Comparison of ENCODE assay signal across 1 cellular context in the genomic region with DNA sequence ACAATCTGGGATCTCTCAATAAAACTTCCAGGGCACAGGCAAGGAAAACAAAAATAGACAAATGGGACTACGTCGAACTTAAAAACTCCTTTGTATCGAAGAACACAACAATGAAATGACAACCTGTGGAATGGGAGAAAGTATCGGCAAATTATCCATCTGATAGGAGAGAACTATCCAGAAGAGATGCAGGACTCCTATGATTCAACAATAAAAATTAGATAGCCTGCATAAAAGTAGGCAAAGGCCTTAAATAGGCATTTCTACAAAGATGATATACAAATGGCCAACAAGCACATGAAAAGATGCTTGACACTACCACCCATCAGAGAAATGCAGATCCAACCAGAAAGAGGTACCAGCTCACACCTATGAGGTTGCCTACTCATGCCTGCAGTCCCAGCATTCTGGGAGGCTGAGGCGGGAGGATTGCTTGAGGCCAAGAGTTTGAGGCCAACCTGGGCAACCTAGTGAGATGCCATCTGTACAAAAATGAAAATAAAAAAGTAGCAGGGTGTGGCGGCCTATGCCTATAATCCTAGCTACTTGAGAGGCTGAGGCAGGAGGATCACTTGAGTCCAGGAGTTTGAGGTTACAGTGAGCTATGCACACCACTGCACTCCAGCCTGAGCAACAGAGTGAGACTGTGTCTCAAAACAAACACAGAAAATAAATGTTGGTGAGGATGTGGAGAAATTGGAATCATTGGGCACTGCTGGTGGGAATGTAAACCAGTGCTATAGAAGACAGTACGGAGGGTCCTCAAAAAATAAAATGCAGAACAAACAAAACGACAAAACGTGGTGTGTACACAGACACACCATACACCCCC.
TF ChIP-seq lines count a peak whose summit lies in the region.

No MANE protein-coding gene starts in this region.

TF ChIP-seq in HCT116, 20 proteins besides CTCF, POLR2A, EP300 and RAD21 (continued from another document):
- TF ChIP-seq, protein P1, sequence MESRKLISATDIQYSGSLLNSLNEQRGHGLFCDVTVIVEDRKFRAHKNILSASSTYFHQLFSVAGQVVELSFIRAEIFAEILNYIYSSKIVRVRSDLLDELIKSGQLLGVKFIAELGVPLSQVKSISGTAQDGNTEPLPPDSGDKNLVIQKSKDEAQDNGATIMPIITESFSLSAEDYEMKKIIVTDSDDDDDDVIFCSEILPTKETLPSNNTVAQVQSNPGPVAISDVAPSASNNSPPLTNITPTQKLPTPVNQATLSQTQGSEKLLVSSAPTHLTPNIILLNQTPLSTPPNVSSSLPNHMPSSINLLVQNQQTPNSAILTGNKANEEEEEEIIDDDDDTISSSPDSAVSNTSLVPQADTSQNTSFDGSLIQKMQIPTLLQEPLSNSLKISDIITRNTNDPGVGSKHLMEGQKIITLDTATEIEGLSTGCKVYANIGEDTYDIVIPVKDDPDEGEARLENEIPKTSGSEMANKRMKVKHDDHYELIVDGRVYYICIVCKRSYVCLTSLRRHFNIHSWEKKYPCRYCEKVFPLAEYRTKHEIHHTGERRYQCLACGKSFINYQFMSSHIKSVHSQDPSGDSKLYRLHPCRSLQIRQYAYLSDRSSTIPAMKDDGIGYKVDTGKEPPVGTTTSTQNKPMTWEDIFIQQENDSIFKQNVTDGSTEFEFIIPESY (IDR thresholded peaks at IDR 0.05; ENCODE audit: extremely low read depth, insufficient replicate concordance, low read length): no peak
- TF ChIP-seq ZFX (IDR thresholded peaks at IDR 0.05) (no peak), YY1 (IDR thresholded peaks at IDR 0.05; ENCODE audit: extremely low read depth, insufficient replicate concordance, low read depth, low read length) (no peak), CBX3 (IDR thresholded peaks at IDR 0.05; ENCODE audit: low read depth) (no peak), SRF (IDR thresholded peaks at IDR 0.05; ENCODE audit: low read depth) (no peak), EZH2phosphoT487 (IDR thresholded peaks at IDR 0.05; ENCODE audit: borderline replicate concordance) (no peak), EGR1 (IDR thresholded peaks at IDR 0.05; ENCODE audit: low read depth) (no peak), TCF7L2 (IDR thresholded peaks at IDR 0.05; ENCODE audit: borderline replicate concordance, extremely low read depth, insufficient read depth, insufficient read length) (no peak)
- TF ChIP-seq, protein P2, sequence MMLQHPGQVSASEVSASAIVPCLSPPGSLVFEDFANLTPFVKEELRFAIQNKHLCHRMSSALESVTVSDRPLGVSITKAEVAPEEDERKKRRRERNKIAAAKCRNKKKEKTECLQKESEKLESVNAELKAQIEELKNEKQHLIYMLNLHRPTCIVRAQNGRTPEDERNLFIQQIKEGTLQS (IDR thresholded peaks at IDR 0.05): no peak
- TF ChIP-seq, protein P3, sequence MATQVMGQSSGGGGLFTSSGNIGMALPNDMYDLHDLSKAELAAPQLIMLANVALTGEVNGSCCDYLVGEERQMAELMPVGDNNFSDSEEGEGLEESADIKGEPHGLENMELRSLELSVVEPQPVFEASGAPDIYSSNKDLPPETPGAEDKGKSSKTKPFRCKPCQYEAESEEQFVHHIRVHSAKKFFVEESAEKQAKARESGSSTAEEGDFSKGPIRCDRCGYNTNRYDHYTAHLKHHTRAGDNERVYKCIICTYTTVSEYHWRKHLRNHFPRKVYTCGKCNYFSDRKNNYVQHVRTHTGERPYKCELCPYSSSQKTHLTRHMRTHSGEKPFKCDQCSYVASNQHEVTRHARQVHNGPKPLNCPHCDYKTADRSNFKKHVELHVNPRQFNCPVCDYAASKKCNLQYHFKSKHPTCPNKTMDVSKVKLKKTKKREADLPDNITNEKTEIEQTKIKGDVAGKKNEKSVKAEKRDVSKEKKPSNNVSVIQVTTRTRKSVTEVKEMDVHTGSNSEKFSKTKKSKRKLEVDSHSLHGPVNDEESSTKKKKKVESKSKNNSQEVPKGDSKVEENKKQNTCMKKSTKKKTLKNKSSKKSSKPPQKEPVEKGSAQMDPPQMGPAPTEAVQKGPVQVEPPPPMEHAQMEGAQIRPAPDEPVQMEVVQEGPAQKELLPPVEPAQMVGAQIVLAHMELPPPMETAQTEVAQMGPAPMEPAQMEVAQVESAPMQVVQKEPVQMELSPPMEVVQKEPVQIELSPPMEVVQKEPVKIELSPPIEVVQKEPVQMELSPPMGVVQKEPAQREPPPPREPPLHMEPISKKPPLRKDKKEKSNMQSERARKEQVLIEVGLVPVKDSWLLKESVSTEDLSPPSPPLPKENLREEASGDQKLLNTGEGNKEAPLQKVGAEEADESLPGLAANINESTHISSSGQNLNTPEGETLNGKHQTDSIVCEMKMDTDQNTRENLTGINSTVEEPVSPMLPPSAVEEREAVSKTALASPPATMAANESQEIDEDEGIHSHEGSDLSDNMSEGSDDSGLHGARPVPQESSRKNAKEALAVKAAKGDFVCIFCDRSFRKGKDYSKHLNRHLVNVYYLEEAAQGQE (IDR thresholded peaks at IDR 0.05; ENCODE audit: low read depth): no peak
